ENCODE assay signal across 8 cellular contexts in genomic region chr19:1507192-1507660, GRCh38. TPM values are rescaled to one million over a fixed set of nuclear protein-coding genes. Genes with fewer than 3 reads are reported as not detected.
DNase-seq lines count a peak whose midpoint lies in the region; ATAC-seq and TF ChIP-seq lines count a peak whose summit lies in the region.
"Had no signal": no experiment of that assay in that cellular context is flagged by ENCODE, and none has a peak within 500 bp of the region (broad histone marks: within the 10 kb centered on the region; RNA-seq: fewer than 3 reads in every experiment).

No MANE protein-coding gene starts in this region.

- TF ChIP-seq CTCF in heart left ventricle (IDR thresholded peaks at IDR 0.05) (no peak), uterus (IDR thresholded peaks at IDR 0.05) (no peak)

- peaks cover 0 to 56% (median 22%) of the 10 kb centered on the region in 12 donors for H3K4me1 ChIP-seq in heart left ventricle
- peaks cover 0 to 6% of the 10 kb centered on the region in 2 donors for H3K4me1 ChIP-seq in uterus

- 60 to 67% (median 66%) methylated on average over 8 to 23 of the region's 23 CpGs for WGBS in heart left ventricle, 4 donors

- H3K36me3 ChIP-seq in heart left ventricle = peaks cover 0 to 13% (median 5%) of the 10 kb centered on the region in 9 donors
- H3K36me3 ChIP-seq in uterus = no peaks in the 10 kb centered on the region
- H3K36me3 ChIP-seq: adrenal gland had no signal

- no peak for TF ChIP-seq POLR2A in heart left ventricle (IDR thresholded peaks at IDR 0.05)
- TF ChIP-seq POLR2A in uterus (IDR thresholded peaks at IDR 0.05) = no peak

- intact Hi-C loops in heart left ventricle (cut with DNase I) = no loop called here
- intact Hi-C loops in left ventricle myocardium superior (cut with micrococcal nuclease) = no loop called here
- intact Hi-C loops in uterus (cut with DNase I; ENCODE audit: low total_unique reads) = no loop called here

- no peak for ATAC-seq in heart left ventricle
- ATAC-seq in left ventricle myocardium superior = no peak

- peaks cover 0 to 24% (median 8%) of the 10 kb centered on the region in 9 donors for H3K27me3 ChIP-seq in heart left ventricle
- no peaks in the 10 kb centered on the region for H3K27me3 ChIP-seq in uterus
- H3K27me3 ChIP-seq: adrenal gland had no signal

- peak overlapping the region in 9 of 12 donors; percentile 23 to 59 (median 48) for H3K4me3 ChIP-seq in heart left ventricle
- peak overlapping the region; percentile 94; the same call in 1 of the 2 replicates for H3K4me3 ChIP-seq in iPS-18c (ENCODE audit: insufficient read depth, low read depth, low read length)
- H3K4me3 ChIP-seq in uterus = peak overlapping the region; percentile 13 to 42

- H3K27ac ChIP-seq in heart left ventricle (peak overlapping the region in 11 of 12 donors; percentile 24 to 90 (median 85)), uterus (peak overlapping the region; percentile 84 to 89)

- peaks cover 0 to 6% (median 0%) of the 10 kb centered on the region in 12 donors for H3K9me3 ChIP-seq in heart left ventricle
- H3K9me3 ChIP-seq in iPS-18c (ENCODE audit: control insufficient read depth, insufficient read depth, low read length) = peaks cover 2% of the 10 kb centered on the region
- H3K9me3 ChIP-seq in uterus = no peaks in the 10 kb centered on the region
- H3K9me3 ChIP-seq: adrenal gland had no signal

- no peak for DNase-seq in heart left ventricle
- DNase-seq in left ventricle myocardium superior = no peak
- DNase-seq in uterus = peak in 1 of 2 donors; percentile 43
- DNase-seq in activated gamma-delta T cell (lab: John Stamatoyannopoulos, UW) = no peak
- DNase-seq in NCI-H187 (lab: John Stamatoyannopoulos, UW) = no peak

RNA-seq across cellular contexts. Expression of gene ADAMTSL5, which starts 5.6 kb away (rescaled TPM):
- total RNA-seq in heart left ventricle = 10 to 100 TPM; 24.4 to 53.6 (median 33.9) TPM
- polyA plus RNA-seq in heart left ventricle = 10 to 100 TPM; 20.8 to 25.5 TPM
- total RNA-seq in left ventricle myocardium superior = 20.5 TPM
- total RNA-seq in uterus = 10 to 100 TPM in 3 of 4 donors, 1 to 10 TPM in 1; 3.5 to 39.4 (median 12.6) TPM

RNA-seq across cellular contexts. Expression of gene REEP6, which starts 16.2 kb away (rescaled TPM):
- total RNA-seq in heart left ventricle = 1 to 10 TPM; 1.9 to 6.0 (median 3.5) TPM
- polyA plus RNA-seq in heart left ventricle = 1 to 10 TPM; 3.6 to 4.1 TPM
- 0.72 TPM for total RNA-seq in left ventricle myocardium superior
- 1 to 10 TPM in 1 of 4 donors, under 1 TPM in 2, not detected in 1; 0.76 to 3.0 (median 0.77) TPM for total RNA-seq in uterus

RNA-seq across cellular contexts. Expression of gene PLK5, which starts 16.7 kb away (rescaled TPM):
- total RNA-seq in heart left ventricle (under 1 TPM in 1 of 9 donors, not detected in 8; 0.17 TPM), left ventricle myocardium superior (not detected), uterus (1 to 10 TPM in 1 of 4 donors, under 1 TPM in 1, not detected in 2; 0.21 to 2.7 TPM)
- under 1 TPM in 1 of 2 donors, not detected in 1; 0.30 TPM for polyA plus RNA-seq in heart left ventricle
- total RNA-seq: left colon had no signal

RNA-seq across cellular contexts. Expression of gene PCSK4, which starts 17.1 kb away (rescaled TPM):
- total RNA-seq in heart left ventricle (1 to 10 TPM in 6 of 9 donors, under 1 TPM in 3; 0.31 to 1.9 (median 1.7) TPM), left ventricle myocardium superior (2.8 TPM), uterus (1 to 10 TPM in 2 of 4 donors, under 1 TPM in 1, not detected in 1; under 0.01 to 6.4 (median 4.6) TPM)
- polyA plus RNA-seq in heart left ventricle = under 1 TPM; 0.83 to 0.91 TPM

RNA-seq across cellular contexts. Expression of gene C19orf25, which starts 28.2 kb away (rescaled TPM):
- total RNA-seq in heart left ventricle (10 to 100 TPM in 8 of 9 donors, 1 to 10 TPM in 1; 9.4 to 29.2 (median 15.7) TPM), left ventricle myocardium superior (16.2 TPM), uterus (10 to 100 TPM; 17.7 to 32.9 (median 28.9) TPM)
- polyA plus RNA-seq in heart left ventricle = 10 to 100 TPM; 27.6 to 27.8 TPM

Comparison
In these comparisons a context has a peak if more than half of its experiments do, and no peak if none do; other contexts are left out.
1. H3K4me3 ChIP-seq: peak in every context shown above with its lines; median percentile 94 in iPS-18c; 48 in heart left ventricle; 28 in uterus.